Comparison of ENCODE assay signal across 16 cellular contexts in genomic region chr1:51776408-51776807, GRCh38.
DNase-seq lines count a peak whose midpoint lies in the region; ATAC-seq and TF ChIP-seq lines count a peak whose summit lies in the region.
"Had no signal": no experiment of that assay in that cellular context is flagged by ENCODE, and none has a peak within 500 bp of the region (broad histone marks: within the 10 kb centered on the region; RNA-seq: fewer than 3 reads in every experiment).

No MANE protein-coding gene starts in this region.

- H3K27ac ChIP-seq in naive thymus-derived CD4-positive, alpha-beta T cell (ENCODE audit: low read depth, low read length) = no peak overlapping the region
- H3K27ac ChIP-seq: parathyroid adenoma, SK-N-MC, thoracic aorta had no signal

- DNase-seq in GM12865 (ENCODE audit: low read depth) = peak; percentile 60
- DNase-seq in GM20000 (ENCODE audit: low spot score) = peak; percentile 10
- DNase-seq in OCI-M1 (lab: John Stamatoyannopoulos, UW) = peak; percentile 12
- no peak for DNase-seq in naive thymus-derived CD4-positive, alpha-beta T cell
- DNase-seq in stimulated activated naive CD4-positive, alpha-beta T cell treated with Interleukin-2 at 50 U/mL for 16 hours (lab: John Stamatoyannopoulos, UW) = no peak
- DNase-seq in activated T-helper 2 cell treated with anti-CD3 and anti-CD28 coated beads, Interferon-gamma antibody, Interleukin-2, Interleukin-4, amounts not matched to agents 10 μg/mL and 5 μg/mL and 100 μg/mL, durations not matched to agents 14 hours and 24 hours and 36 hours (ENCODE audit: low spot score) = no peak
- DNase-seq: BE2C; foreskin fibroblast; NCI-H2029 treated with DMSO at 0.1 percent for 48 hours; NCI-H510A treated with DMSO at 0.1 percent for 48 hours; PC-3; stimulated activated CD4-positive, alpha-beta T cell treated with anti-CD3 and anti-CD28 coated beads, Interleukin-2, amount 100 ng/mL, for 48 hours had no signal

- no peaks in the 10 kb centered on the region for H3K4me1 ChIP-seq in naive thymus-derived CD4-positive, alpha-beta T cell (ENCODE audit: control insufficient read depth in 2 of 2, insufficient read depth in 2 of 2, low read length in 2 of 2)
- H3K4me1 ChIP-seq: BE2C had no signal

- H3K27me3 ChIP-seq in naive thymus-derived CD4-positive, alpha-beta T cell (ENCODE audit: control insufficient read depth in 2 of 2, insufficient read depth in 2 of 2, low read length in 2 of 2) = no peaks in the 10 kb centered on the region
- H3K27me3 ChIP-seq: BE2C had no signal

- H3K4me3 Mint-ChIP-seq in naive thymus-derived CD4-positive, alpha-beta T cell = no peak overlapping the region
- no peak overlapping the region for H3K4me3 Mint-ChIP-seq in activated T-helper 2 cell treated with anti-CD3 and anti-CD28 coated beads, Interferon-gamma antibody, Interleukin-2, Interleukin-4, amounts not matched to agents 10 μg/mL and 5 μg/mL and 100 μg/mL, durations not matched to agents 14 hours and 24 hours and 36 hours (ENCODE audit: low read depth)

- CTCF ChIA-PET in naive thymus-derived CD4-positive, alpha-beta T cell (lab: Charles Lee) = no interaction called here

- intact Hi-C loops in naive thymus-derived CD4-positive, alpha-beta T cell (cut with micrococcal nuclease) = no loop called here
- intact Hi-C loops in activated T-helper 2 cell treated with anti-CD3 and anti-CD28 coated beads, Interferon-gamma antibody, Interleukin-2, Interleukin-4, amounts not matched to agents 10 μg/mL and 5 μg/mL and 100 μg/mL, durations not matched to agents 14 hours and 24 hours and 36 hours (cut with micrococcal nuclease) = no loop called here

- peaks cover 7 to 23% (median 9%) of the 10 kb centered on the region in 3 experiments for H3K36me3 ChIP-seq in naive thymus-derived CD4-positive, alpha-beta T cell (ENCODE audit: control insufficient read depth in 2 of 3, insufficient read depth in 3 of 3, low read length in 3 of 3)
- H3K36me3 ChIP-seq: BE2C had no signal

- no peak for TF ChIP-seq CTCF in GM12865 (IDR thresholded peaks at IDR 0.05; ENCODE audit: insufficient read depth, low read depth, low read length, missing control alignments)
- TF ChIP-seq CTCF in GM20000 (IDR thresholded peaks at IDR 0.05; ENCODE audit: extremely low read depth, missing control alignments) = no peak

- peaks cover 7 to 53% (median 24%) of the 10 kb centered on the region in 5 donors for H3K36me3 Mint-ChIP-seq in naive thymus-derived CD4-positive, alpha-beta T cell
- H3K36me3 Mint-ChIP-seq in activated T-helper 2 cell treated with anti-CD3 and anti-CD28 coated beads, Interferon-gamma antibody, Interleukin-2, Interleukin-4, amounts not matched to agents 10 μg/mL and 5 μg/mL and 100 μg/mL, durations not matched to agents 14 hours and 24 hours and 36 hours (ENCODE audit: low read depth) = peaks cover 58% of the 10 kb centered on the region

- ATAC-seq in naive thymus-derived CD4-positive, alpha-beta T cell = no peak
- no peak for ATAC-seq in HG03457 (IDR thresholded peaks at IDR 0.05; ENCODE audit: unreplicated experiment)
- ATAC-seq: PC-3 had no signal

- H3K27me3 Mint-ChIP-seq in naive thymus-derived CD4-positive, alpha-beta T cell = no peaks in the 10 kb centered on the region
- H3K27me3 Mint-ChIP-seq in activated T-helper 2 cell treated with anti-CD3 and anti-CD28 coated beads, Interferon-gamma antibody, Interleukin-2, Interleukin-4, amounts not matched to agents 10 μg/mL and 5 μg/mL and 100 μg/mL, durations not matched to agents 14 hours and 24 hours and 36 hours (ENCODE audit: low read depth) = no peaks in the 10 kb centered on the region

- no peaks in the 10 kb centered on the region for H3K9me3 ChIP-seq in naive thymus-derived CD4-positive, alpha-beta T cell (ENCODE audit: control insufficient read depth in 2 of 3, low read length in 3 of 3)
- H3K9me3 ChIP-seq: BE2C, thoracic aorta had no signal

- POLR2A ChIA-PET in naive thymus-derived CD4-positive, alpha-beta T cell (lab: Charles Lee) = no interaction called here

- peak overlapping the region in 5 of 9 donors; percentile 7 to 79 (median 24) for H3K27ac Mint-ChIP-seq in naive thymus-derived CD4-positive, alpha-beta T cell
- H3K27ac Mint-ChIP-seq in activated T-helper 2 cell treated with anti-CD3 and anti-CD28 coated beads, Interferon-gamma antibody, Interleukin-2, Interleukin-4, amounts not matched to agents 10 μg/mL and 5 μg/mL and 100 μg/mL, durations not matched to agents 14 hours and 24 hours and 36 hours = no peak overlapping the region

- peaks cover 2 to 14% (median 8%) of the 10 kb centered on the region in 7 donors for H3K4me1 Mint-ChIP-seq in naive thymus-derived CD4-positive, alpha-beta T cell
- H3K4me1 Mint-ChIP-seq in activated T-helper 2 cell treated with anti-CD3 and anti-CD28 coated beads, Interferon-gamma antibody, Interleukin-2, Interleukin-4, amounts not matched to agents 10 μg/mL and 5 μg/mL and 100 μg/mL, durations not matched to agents 14 hours and 24 hours and 36 hours (ENCODE audit: low read depth) = peaks cover 12% of the 10 kb centered on the region

- no peaks in the 10 kb centered on the region for H3K9me3 Mint-ChIP-seq in naive thymus-derived CD4-positive, alpha-beta T cell
- no peaks in the 10 kb centered on the region for H3K9me3 Mint-ChIP-seq in activated T-helper 2 cell treated with anti-CD3 and anti-CD28 coated beads, Interferon-gamma antibody, Interleukin-2, Interleukin-4, amounts not matched to agents 10 μg/mL and 5 μg/mL and 100 μg/mL, durations not matched to agents 14 hours and 24 hours and 36 hours

- H3K4me3 ChIP-seq in GM12865 (ENCODE audit: low read depth, low read length) = no peak overlapping the region
- no peak overlapping the region for H3K4me3 ChIP-seq in naive thymus-derived CD4-positive, alpha-beta T cell (ENCODE audit: low read length)
- H3K4me3 ChIP-seq: SK-N-MC, thoracic aorta had no signal

Comparison
In these comparisons a context has a peak if more than half of its experiments do, and no peak if none do; other contexts are left out.
1. DNase-seq: peak in GM12865 (single experiment), GM20000 (single experiment) and OCI-M1 (single experiment); none in naive thymus-derived CD4-positive, alpha-beta T cell (0 of 9), stimulated activated naive CD4-positive, alpha-beta T cell treated with Interleukin-2 at 50 U/mL for 16 hours (single experiment) and activated T-helper 2 cell treated with anti-CD3 and anti-CD28 coated beads, Interferon-gamma antibody, Interleukin-2, Interleukin-4, amounts not matched to agents 10 μg/mL and 5 μg/mL and 100 μg/mL, durations not matched to agents 14 hours and 24 hours and 36 hours (single experiment).